ENCODE assay signal across 12 cellular contexts in the genomic region with DNA sequence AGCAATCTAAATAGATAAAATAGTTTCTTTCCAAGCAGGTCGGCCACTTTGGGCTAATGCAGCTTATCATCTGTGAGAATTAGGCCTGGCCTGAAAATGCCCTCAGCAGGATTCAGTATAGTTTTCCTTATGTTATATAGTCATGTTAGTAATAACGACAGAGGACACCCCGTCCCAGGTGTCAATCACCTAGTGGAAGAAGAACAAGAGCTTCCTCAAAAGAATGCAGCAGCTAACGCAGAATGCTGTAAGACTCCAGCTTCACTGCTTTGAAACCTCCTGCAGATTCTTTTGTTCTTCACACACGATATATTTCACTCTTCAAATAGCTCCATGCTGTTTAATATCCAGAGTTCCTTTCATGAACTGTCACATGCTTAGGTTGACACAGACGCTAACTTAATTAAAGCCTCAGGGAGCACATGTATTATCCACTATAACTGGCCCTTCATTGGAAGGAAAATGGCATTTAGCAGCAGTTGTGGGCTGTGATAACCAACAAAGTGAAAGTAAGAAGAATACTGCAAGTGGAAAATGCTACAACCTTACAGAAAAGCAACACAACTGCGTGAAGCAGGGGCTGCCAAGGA.
A peak's percentile ranks its signal among the peaks of the same experiment; 100 is the strongest.
DNase-seq lines count a peak whose midpoint lies in the region; ATAC-seq and TF ChIP-seq lines count a peak whose summit lies in the region.
"Had no signal": no experiment of that assay in that cellular context is flagged by ENCODE, and none has a peak within 500 bp of the region (broad histone marks: within the 10 kb centered on the region; RNA-seq: fewer than 3 reads in every experiment).

No MANE protein-coding gene starts in this region.

- ATAC-seq in Panc1: peak; percentile 50; the same call in 1 of the 2 replicates
- no peak for ATAC-seq in HG02798 (IDR thresholded peaks at IDR 0.05; ENCODE audit: poor library complexity, unreplicated experiment)
- no peak for ATAC-seq in HG02588 (IDR thresholded peaks at IDR 0.05; ENCODE audit: unreplicated experiment)
- ATAC-seq in GM18520 (IDR thresholded peaks at IDR 0.05; ENCODE audit: unreplicated experiment): no peak

- H3K4me1 ChIP-seq in Panc1 (ENCODE audit: control insufficient read depth, insufficient read depth, low read length): peaks cover 50% of the 10 kb centered on the region

- no peak for TF ChIP-seq CTCF in Panc1 (IDR thresholded peaks at IDR 0.05)

- in situ Hi-C loops in Panc1 (cut with HindIII; ENCODE audit: low pct_unique_long_range_greater_than_20kb, low sequenced_read_pairs): no loop called here

- peak overlapping the region; percentile 90 for H3K27ac ChIP-seq in Panc1 (ENCODE audit: low read length)

- H3K36me3 ChIP-seq in Panc1 (ENCODE audit: control insufficient read depth, insufficient read depth, low read length): no peaks in the 10 kb centered on the region

- CTCF ChIA-PET in Panc1 (lab: Charles Lee): no interaction called here

- intact Hi-C loops in Panc1 (cut with micrococcal nuclease; ENCODE audit: unreplicated experiment): loop anchor here (10.0 kb wide), 1 partner anchor 113 kb away; no protein-coding TSS in a partner anchor

- H3K4me3 ChIP-seq in Panc1 (ENCODE audit: low read depth in 2 of 2, low read length in 2 of 2): no peak overlapping the region

- DNase-seq in LHCN-M2 (ENCODE audit: low read depth) (peak; percentile 9), Panc1 (ENCODE audit: low read depth, low spot score) (no peak), foreskin melanocyte (peak; percentile 29), renal cortical epithelial cell (ENCODE audit: low read depth) (peak; percentile 15), UCSD-AML1 (lab: John Stamatoyannopoulos, UW; ENCODE audit: unreplicated experiment) (no peak)
- DNase-seq: activated CD4-positive, alpha-beta memory T cell treated with anti-CD3 and anti-CD28 coated beads for 36 hours; kidney glomerular epithelial cell; occipital lobe; stimulated activated CD4-positive, alpha-beta T cell treated with anti-CD3 and anti-CD28 coated beads, Interleukin-2, amount 100 ng/mL, for 48 hours had no signal

- POLR2A ChIA-PET in Panc1 (lab: Charles Lee): interaction anchor here (1.2 kb wide), 1 partner anchor 175 kb away, joined by 12 read pairs; no protein-coding TSS in a partner anchor

- no peaks in the 10 kb centered on the region for H3K27me3 ChIP-seq in Panc1 (ENCODE audit: control insufficient read depth, insufficient read depth, low read length)

- no TSS peak for BruUV-seq in Panc1 (replicated peaks; lab: Mats Ljungman, UMichigan)

- H3K9me3 ChIP-seq in Panc1 (ENCODE audit: control insufficient read depth, insufficient read depth, low read depth, low read length): no peaks in the 10 kb centered on the region

Comparison
In these comparisons a context has a peak if more than half of its experiments do, and no peak if none do; other contexts are left out.
1. DNase-seq: peak in LHCN-M2 (single experiment), foreskin melanocyte (single experiment) and renal cortical epithelial cell (single experiment); none in Panc1 (single experiment) and UCSD-AML1 (single experiment).